Comparison of ENCODE assay signal across 8 cellular contexts in genomic region chr15:60004019-60004845, GRCh38. TPM values are rescaled to one million over a fixed set of nuclear protein-coding genes. Genes with fewer than 3 reads are reported as not detected.
DNase-seq lines count a peak whose midpoint lies in the region; ATAC-seq and TF ChIP-seq lines count a peak whose summit lies in the region.

Gene FOXB1, plus strand, starts transcription at chr15:60004311. Its CDS starts 653 bp downstream, at chr15:60004964.

- DNase-seq in activated naive CD4-positive, alpha-beta T cell treated with anti-CD3 and anti-CD28 coated beads, Interleukin-2, amount 10 ng/mL, durations not matched to agents 7 days and 5 days: peak; percentile 55
- DNase-seq in activated naive CD4-positive, alpha-beta T cell treated with anti-CD3 and anti-CD28 coated beads, Interleukin-2, amount 50 U/mL, for 16 hours: no peak
- peak; percentile 87 for DNase-seq in WTC11 (ENCODE audit: low spot score)
- no peak for DNase-seq in immature natural killer cell
- DNase-seq in thoracic aorta (ENCODE audit: low spot score): no peak
- DNase-seq in NCI-H187 (lab: John Stamatoyannopoulos, UW): no peak

- peak within 1 kb of the TSS; percentile 94 for H3K27ac Mint-ChIP-seq in activated naive CD4-positive, alpha-beta T cell treated with anti-CD3 and anti-CD28 coated beads, Interleukin-2, amount 10 ng/mL, durations not matched to agents 7 days and 5 days
- peak within 1 kb of the TSS; percentile 82 for H3K27ac Mint-ChIP-seq in WTC11
- peak within 1 kb of the TSS in 1 of 6 donors; percentile 13 for H3K27ac Mint-ChIP-seq in immature natural killer cell

- H3K27ac ChIP-seq in thoracic aorta: no peak within 1 kb of the TSS

- peak within 1 kb of the TSS; percentile 72 for H3K4me3 ChIP-seq in thoracic aorta

- peaks cover 4% of the 10 kb centered on the region for H3K9me3 Mint-ChIP-seq in activated naive CD4-positive, alpha-beta T cell treated with anti-CD3 and anti-CD28 coated beads, Interleukin-2, amount 10 ng/mL, durations not matched to agents 7 days and 5 days
- no peaks in the 10 kb centered on the region for H3K9me3 Mint-ChIP-seq in WTC11
- peaks cover 0 to 5% (median 2%) of the 10 kb centered on the region in 6 donors for H3K9me3 Mint-ChIP-seq in immature natural killer cell

- peak within 1 kb of the TSS; percentile 94 for H3K4me3 Mint-ChIP-seq in activated naive CD4-positive, alpha-beta T cell treated with anti-CD3 and anti-CD28 coated beads, Interleukin-2, amount 10 ng/mL, durations not matched to agents 7 days and 5 days
- H3K4me3 Mint-ChIP-seq in WTC11: peak within 1 kb of the TSS; percentile 87
- H3K4me3 Mint-ChIP-seq in immature natural killer cell: peak within 1 kb of the TSS; percentile 84 to 98 (median 92)

- peaks cover 76% of the 10 kb centered on the region for H3K4me1 Mint-ChIP-seq in activated naive CD4-positive, alpha-beta T cell treated with anti-CD3 and anti-CD28 coated beads, Interleukin-2, amount 10 ng/mL, durations not matched to agents 7 days and 5 days
- H3K4me1 Mint-ChIP-seq in WTC11 (peaks cover 54% of the 10 kb centered on the region), immature natural killer cell (peaks cover 37 to 38% of the 10 kb centered on the region in 2 donors)

- CTCF ChIA-PET in activated naive CD4-positive, alpha-beta T cell treated with anti-CD3 and anti-CD28 coated beads, Interleukin-2, amount 10 ng/mL, durations not matched to agents 7 days and 5 days (lab: Charles Lee): interaction anchor here (0.8 to 2.4 kb wide), 10 partner anchors 9 to 313 kb away, joined by 3 to 19 read pairs (median 3); no protein-coding TSS in a partner anchor
- CTCF ChIA-PET in WTC11 (lab: Charles Lee): interaction anchor here (0.5 to 4.8 kb wide), 19 partner anchors 10 to 321 kb away, joined by 3 to 119 read pairs (median 4); no protein-coding TSS in a partner anchor

- H3K27me3 ChIP-seq in thoracic aorta (replicated peaks; ENCODE audit: insufficient read depth): peaks cover 47% of the 10 kb centered on the region

- peaks cover 34% of the 10 kb centered on the region for H3K36me3 Mint-ChIP-seq in activated naive CD4-positive, alpha-beta T cell treated with anti-CD3 and anti-CD28 coated beads, Interleukin-2, amount 10 ng/mL, durations not matched to agents 7 days and 5 days
- H3K36me3 Mint-ChIP-seq in WTC11 (peaks cover 4% of the 10 kb centered on the region), immature natural killer cell (peaks cover 0 to 4% (median 0%) of the 10 kb centered on the region in 3 donors)

- H3K9me3 ChIP-seq in thoracic aorta: no peaks in the 10 kb centered on the region

- peaks cover 17 to 38% of the 10 kb centered on the region in 2 donors for H3K4me1 ChIP-seq in thoracic aorta (ENCODE audit: control insufficient read depth in 1 of 2, low read depth in 2 of 2)

- TF ChIP-seq CTCF in WTC11 (IDR thresholded peaks at IDR 0.05) (no peak), thoracic aorta (IDR thresholded peaks at IDR 0.05) (no peak)

- peak; percentile 74 for ATAC-seq in WTC11
- no peak for ATAC-seq in thoracic aorta (ENCODE audit: insufficient number of reproducible peaks, low FRiP score, low read depth)
- no peak for ATAC-seq in GM18505 (IDR thresholded peaks at IDR 0.05; ENCODE audit: unreplicated experiment)
- ATAC-seq in HG03469 (IDR thresholded peaks at IDR 0.05; ENCODE audit: unreplicated experiment): no peak

- no peaks in the 10 kb centered on the region for H3K36me3 ChIP-seq in thoracic aorta

- H3K27me3 Mint-ChIP-seq in activated naive CD4-positive, alpha-beta T cell treated with anti-CD3 and anti-CD28 coated beads, Interleukin-2, amount 10 ng/mL, durations not matched to agents 7 days and 5 days: peaks cover 94% of the 10 kb centered on the region
- peaks cover 35% of the 10 kb centered on the region for H3K27me3 Mint-ChIP-seq in WTC11 (ENCODE audit: low read depth)
- H3K27me3 Mint-ChIP-seq in immature natural killer cell (ENCODE audit: low read depth in 3 of 3): peaks cover 52 to 81% (median 75%) of the 10 kb centered on the region in 3 donors

- no peak for TF ChIP-seq POLR2A in GM18505 (IDR thresholded peaks at IDR 0.05; ENCODE audit: borderline replicate concordance, extremely low read depth, insufficient read depth, insufficient read length)

- POLR2A ChIA-PET in WTC11 (lab: Charles Lee): interaction anchor here (0.6 to 2.3 kb wide), 14 partner anchors 10 to 347 kb away, joined by 3 to 30 read pairs (median 4); partner anchors contain the start of gene GTF2A2

TF ChIP-seq in WTC11, 78 proteins besides CTCF, POLR2A, EP300 and RAD21 (continues in another document):
- TF ChIP-seq GRHL2 (CRISPR knock-in tag; IDR thresholded peaks at IDR 0.05; ENCODE audit: insufficient replicate concordance, severe bottlenecking): no peak
- TF ChIP-seq PRDM15 (CRISPR knock-in tag; IDR thresholded peaks at IDR 0.05): no peak
- TF ChIP-seq ZNF317 (CRISPR knock-in tag; IDR thresholded peaks at IDR 0.05; ENCODE audit: borderline replicate concordance, low read depth): 0 out of 2 replicates have a peak, but pooled peaks have one; percentile 32
- TF ChIP-seq FOXK1 (CRISPR knock-in tag; IDR thresholded peaks at IDR 0.05): peak; percentile 61
- no peak for TF ChIP-seq ZNF512 (CRISPR knock-in tag; IDR thresholded peaks at IDR 0.05; ENCODE audit: borderline replicate concordance)
- TF ChIP-seq NR1H2 (CRISPR knock-in tag; IDR thresholded peaks at IDR 0.05): no peak
- no peak for TF ChIP-seq FOXJ3 (CRISPR knock-in tag; IDR thresholded peaks at IDR 0.05; ENCODE audit: borderline replicate concordance)
- TF ChIP-seq TEAD1 (CRISPR knock-in tag; IDR thresholded peaks at IDR 0.05): peak; percentile 44; the same call in 1 of the 2 replicates
- peak; percentile 55; the same call in 1 of the 2 replicates for TF ChIP-seq KAT7 (CRISPR knock-in tag; IDR thresholded peaks at IDR 0.05; ENCODE audit: borderline replicate concordance)
- TF ChIP-seq PRRX2 (CRISPR knock-in tag; IDR thresholded peaks at IDR 0.05): no peak
- no peak for TF ChIP-seq FOXP1 (CRISPR knock-in tag; IDR thresholded peaks at IDR 0.05; ENCODE audit: borderline replicate concordance)
- TF ChIP-seq JAZF1 (CRISPR knock-in tag; IDR thresholded peaks at IDR 0.05): no peak
- TF ChIP-seq FOXP4 (CRISPR knock-in tag; IDR thresholded peaks at IDR 0.05): no peak
- TF ChIP-seq RELA (CRISPR knock-in tag; IDR thresholded peaks at IDR 0.05; ENCODE audit: borderline replicate concordance): 0 out of 2 replicates have a peak, but pooled peaks have one; percentile 80
- no peak for TF ChIP-seq ZNF416 (CRISPR knock-in tag; IDR thresholded peaks at IDR 0.05)
- peak; percentile 35 for TF ChIP-seq NFYB (CRISPR knock-in tag; conservative IDR thresholded peaks at IDR 0.05; ENCODE audit: low read depth)

RNA-seq across cellular contexts. Expression of gene FOXB1, which starts in this region (rescaled TPM):
- total RNA-seq in WTC11 (2021) (10.8 to 15.0 TPM (median 13.7 TPM) in 3 replicates), thoracic aorta (not detected)
- under 1 TPM in 1 of 3 donors, not detected in 2; 0.07 TPM for polyA plus RNA-seq in immature natural killer cell

Comparison
In these comparisons a context has a peak if more than half of its experiments do, and no peak if none do; other contexts are left out.
1. RNA of gene FOXB1 (total RNA-seq): 10.8 to 15.0 TPM in WTC11; not detected in thoracic aorta; every median in the first group is over 10 times any median in the second.
2. DNase-seq: peak in activated naive CD4-positive, alpha-beta T cell treated with anti-CD3 and anti-CD28 coated beads, Interleukin-2, amount 10 ng/mL, durations not matched to agents 7 days and 5 days (single experiment) and WTC11 (single experiment); none in activated naive CD4-positive, alpha-beta T cell treated with anti-CD3 and anti-CD28 coated beads, Interleukin-2, amount 50 U/mL, for 16 hours (single experiment), immature natural killer cell (0 of 3), thoracic aorta (single experiment) and NCI-H187 (0 of 2).
3. Peak in every context shown above with its lines, with median percentiles within 50 percentile points of each other: H3K4me3 Mint-ChIP-seq.